ENCODE assay signal across 1 cellular context in the genomic region with DNA sequence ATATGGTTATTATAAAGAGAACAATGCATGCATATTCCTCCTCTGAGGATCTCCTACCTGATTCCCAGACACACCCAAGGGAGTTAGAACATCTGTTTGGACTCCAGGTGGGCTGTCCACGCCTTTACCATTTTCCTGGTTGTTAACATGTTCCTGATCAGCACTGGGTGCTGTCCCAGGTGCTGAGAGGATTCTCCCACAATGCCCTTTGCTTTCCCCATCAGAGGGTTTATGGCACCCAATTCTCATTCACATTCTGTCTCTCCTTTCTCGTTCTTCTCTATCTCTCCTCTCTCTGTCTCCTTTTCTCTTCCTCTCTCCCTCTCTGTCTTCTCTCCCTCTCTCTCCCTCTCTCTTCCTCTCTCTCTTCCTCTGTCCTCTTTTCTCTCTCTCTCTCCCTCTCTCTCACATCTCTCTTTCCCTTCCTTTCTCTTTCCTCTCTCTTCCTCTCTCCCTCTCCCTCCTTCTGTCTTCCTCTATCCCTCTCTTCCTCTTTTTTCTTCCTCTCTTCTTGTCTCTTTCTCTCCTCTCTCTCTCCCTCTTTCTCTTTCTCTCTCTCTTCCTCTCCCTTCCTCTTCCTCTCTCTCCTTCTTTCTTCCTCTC.
TF ChIP-seq lines count a peak whose summit lies in the region.

No MANE protein-coding gene starts in this region.

TF ChIP-seq in HEK293, 187 proteins besides CTCF, POLR2A, EP300 and RAD21:
- TF ChIP-seq, protein P1, sequence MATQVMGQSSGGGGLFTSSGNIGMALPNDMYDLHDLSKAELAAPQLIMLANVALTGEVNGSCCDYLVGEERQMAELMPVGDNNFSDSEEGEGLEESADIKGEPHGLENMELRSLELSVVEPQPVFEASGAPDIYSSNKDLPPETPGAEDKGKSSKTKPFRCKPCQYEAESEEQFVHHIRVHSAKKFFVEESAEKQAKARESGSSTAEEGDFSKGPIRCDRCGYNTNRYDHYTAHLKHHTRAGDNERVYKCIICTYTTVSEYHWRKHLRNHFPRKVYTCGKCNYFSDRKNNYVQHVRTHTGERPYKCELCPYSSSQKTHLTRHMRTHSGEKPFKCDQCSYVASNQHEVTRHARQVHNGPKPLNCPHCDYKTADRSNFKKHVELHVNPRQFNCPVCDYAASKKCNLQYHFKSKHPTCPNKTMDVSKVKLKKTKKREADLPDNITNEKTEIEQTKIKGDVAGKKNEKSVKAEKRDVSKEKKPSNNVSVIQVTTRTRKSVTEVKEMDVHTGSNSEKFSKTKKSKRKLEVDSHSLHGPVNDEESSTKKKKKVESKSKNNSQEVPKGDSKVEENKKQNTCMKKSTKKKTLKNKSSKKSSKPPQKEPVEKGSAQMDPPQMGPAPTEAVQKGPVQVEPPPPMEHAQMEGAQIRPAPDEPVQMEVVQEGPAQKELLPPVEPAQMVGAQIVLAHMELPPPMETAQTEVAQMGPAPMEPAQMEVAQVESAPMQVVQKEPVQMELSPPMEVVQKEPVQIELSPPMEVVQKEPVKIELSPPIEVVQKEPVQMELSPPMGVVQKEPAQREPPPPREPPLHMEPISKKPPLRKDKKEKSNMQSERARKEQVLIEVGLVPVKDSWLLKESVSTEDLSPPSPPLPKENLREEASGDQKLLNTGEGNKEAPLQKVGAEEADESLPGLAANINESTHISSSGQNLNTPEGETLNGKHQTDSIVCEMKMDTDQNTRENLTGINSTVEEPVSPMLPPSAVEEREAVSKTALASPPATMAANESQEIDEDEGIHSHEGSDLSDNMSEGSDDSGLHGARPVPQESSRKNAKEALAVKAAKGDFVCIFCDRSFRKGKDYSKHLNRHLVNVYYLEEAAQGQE (tag by site-specific recombination; IDR thresholded peaks at IDR 0.05), result peak; percentile 96
- TF ChIP-seq SCRT2 (tag by site-specific recombination; IDR thresholded peaks at IDR 0.05), result no peak
- TF ChIP-seq PRDM1 (tag by site-specific recombination; IDR thresholded peaks at IDR 0.05), result peak; percentile 99
- TF ChIP-seq ZNF366 (tag by site-specific recombination; conservative IDR thresholded peaks at IDR 0.05), result peak; percentile 85; the same call in 1 of the 2 replicates
- TF ChIP-seq ZNF501 (tag by site-specific recombination; IDR thresholded peaks at IDR 0.05), result no peak
- 0 out of 2 replicates have a peak, but pooled peaks have one; percentile 17 for TF ChIP-seq ZNF76 (tag by site-specific recombination; IDR thresholded peaks at IDR 0.05; ENCODE audit: borderline replicate concordance, low read depth)
